25 cellular contexts compared by ENCODE assay signal in the genomic region with DNA sequence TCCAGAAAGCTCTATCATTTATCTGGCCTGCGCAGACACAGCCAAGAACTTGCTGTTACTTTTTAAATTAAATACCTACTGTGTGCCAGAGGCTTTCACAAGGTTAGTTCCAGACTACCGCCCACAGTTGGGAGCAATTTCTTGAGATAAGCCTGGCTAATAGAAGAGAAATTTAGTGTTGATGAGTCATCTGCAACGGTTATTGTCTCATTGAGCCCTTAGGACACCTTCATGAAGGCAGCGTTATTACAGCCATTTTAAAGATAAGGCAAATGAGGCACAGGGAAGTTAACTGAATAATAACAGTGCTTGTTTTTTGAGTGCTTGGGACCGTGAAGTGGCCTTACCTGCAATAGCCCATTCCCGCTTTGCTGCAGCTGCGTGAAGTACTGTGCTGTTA.
DNase-seq lines count a peak whose midpoint lies in the region; ATAC-seq, FAIRE-seq and TF ChIP-seq lines count a peak whose summit lies in the region.
"Had no signal": no experiment of that assay in that cellular context is flagged by ENCODE, and none has a peak within 500 bp of the region (broad histone marks: within the 10 kb centered on the region; RNA-seq: fewer than 3 reads in every experiment).

No MANE protein-coding gene starts in this region.

- H2BK5ac ChIP-seq in trophoblast cell (ENCODE audit: low read depth, low read length, poor library complexity) = no peak overlapping the region

- no peaks in the 10 kb centered on the region for H3K79me2 ChIP-seq in K562 (ENCODE audit: control insufficient read depth, insufficient read depth, low read length)
- H3K79me2 ChIP-seq in trophoblast cell (ENCODE audit: control insufficient read depth, insufficient read depth, low read length, poor library complexity) = no peaks in the 10 kb centered on the region

- H2BK12ac ChIP-seq in trophoblast cell (ENCODE audit: low read length) = no peak overlapping the region

- H4K8ac ChIP-seq in trophoblast cell (ENCODE audit: low read depth, low read length) = no peak overlapping the region

- no peak overlapping the region for H2AK5ac ChIP-seq in trophoblast cell (ENCODE audit: low read length)

- POLR2A ChIA-PET in K562 (lab: Yijun Ruan, JAX) = no interaction called here

- H4K91ac ChIP-seq in trophoblast cell (ENCODE audit: low read depth, low read length) = no peak overlapping the region

- H3K4ac ChIP-seq in trophoblast cell (ENCODE audit: low read depth, low read length) = no peak overlapping the region

- no TSS peak for BruUV-seq in K562 (replicated peaks; lab: Mats Ljungman, UMichigan)

- peaks cover 6% of the 10 kb centered on the region for H3K79me1 ChIP-seq in trophoblast cell (ENCODE audit: low read length)

- peaks cover 5% of the 10 kb centered on the region for H3K9me1 ChIP-seq in K562 (ENCODE audit: control insufficient read depth, insufficient read depth, low read length)

- H3K9me3 ChIP-seq in BLaER1 (no peaks in the 10 kb centered on the region), K562 (replicated peaks; ENCODE audit: control insufficient read depth, insufficient read depth, low read depth, low read length) (no peaks in the 10 kb centered on the region), trophoblast cell (ENCODE audit: insufficient read depth, low read depth, low read length) (peaks cover 1% of the 10 kb centered on the region)

- no peak overlapping the region for H3K27ac ChIP-seq in BLaER1
- H3K27ac ChIP-seq in K562 (ENCODE audit: extremely low read depth, low read depth, low read length) = no peak overlapping the region
- H3K27ac ChIP-seq in trophoblast cell (ENCODE audit: low read depth, low read length) = no peak overlapping the region
- H3K27ac ChIP-seq: C4-2B, SK-N-MC had no signal

- no peak for ATAC-seq in K562
- no peak for ATAC-seq in GM18867 (IDR thresholded peaks at IDR 0.05; ENCODE audit: unreplicated experiment)
- ATAC-seq: HepG2, Panc1 had no signal

- no peak for FAIRE-seq in K562 (lab: Jason Lieb, UNC)
- FAIRE-seq: GM18507, HepG2 had no signal

- H2BK120ac ChIP-seq in trophoblast cell (ENCODE audit: insufficient read depth, low read length, poor library complexity) = no peak overlapping the region

- intact Hi-C loops in K562 (cut with micrococcal nuclease) = no loop called here
- intact Hi-C loops in posterior cingulate gyrus (cut with DNase I) = no loop called here

- H3K9ac ChIP-seq in BLaER1 = no peak overlapping the region
- no peak overlapping the region for H3K9ac ChIP-seq in K562 (ENCODE audit: insufficient read depth in 1 of 2, low read depth in 2 of 2, low read length in 2 of 2)
- H3K9ac ChIP-seq in trophoblast cell (ENCODE audit: low read length) = no peak overlapping the region

- H3K4me2 ChIP-seq in BLaER1 (peak overlapping the region; percentile 44; the same call in 1 of the 2 replicates), K562 (ENCODE audit: insufficient read depth, low read length) (no peak overlapping the region), trophoblast cell (ENCODE audit: low read length) (no peak overlapping the region)

- TF ChIP-seq EP300 in K562 (IDR thresholded peaks at IDR 0.05; ENCODE audit: low read length) = no peak

- DNase-seq in M059J (ENCODE audit: low read depth) (peak; percentile 35), K562 (ENCODE audit: extremely low read depth in 1 of 4, low spot score in 3 of 4) (no peak), trophoblast cell (peak; percentile 22 to 74), posterior cingulate gyrus (no peak)
- no peak for DNase-seq in NK-92 treated with Interleukin-12 subunit alpha and Interleukin-12 subunit beta, amount 100 ng/mL, for 24 hours (lab: John Stamatoyannopoulos, UW)
- DNase-seq: CD8-positive, alpha-beta memory T cell; DMS153; DND-41; GOT3; HCEC 1CT; NCI-H1048; NCI-H1417; NCI-H1694; NCI-H2029 treated with DMSO at 0.1 percent for 48 hours; NCI-H446 treated with DMSO at 0.1 percent for 48 hours; NCI-H526; NCI-H82; SIG-M5 had no signal

- H3K23ac ChIP-seq in trophoblast cell (ENCODE audit: low read length) = no peak overlapping the region

- TF ChIP-seq CTCF in K562 (IDR thresholded peaks at IDR 0.05 in 2 of 3, conservative IDR thresholded peaks at IDR 0.05 in 1 of 3; ENCODE audit: insufficient read depth in 2 of 3, low read depth in 1 of 3, low read length in 3 of 3) = no peak

- no peak for TF ChIP-seq POLR2A in K562 (conservative IDR thresholded peaks at IDR 0.05)

- CTCF ChIA-PET in K562 (lab: Yijun Ruan, JAX; ENCODE audit: low intra/inter-chr PET ratio) = no interaction called here

- H3K36me3 ChIP-seq in BLaER1 = no peaks in the 10 kb centered on the region
- H3K36me3 ChIP-seq in K562 (ENCODE audit: control insufficient read depth, insufficient read depth, low read length) = no peaks in the 10 kb centered on the region
- H3K36me3 ChIP-seq in trophoblast cell (ENCODE audit: control insufficient read depth in 1 of 2, insufficient read depth in 2 of 2, low read length in 2 of 2) = no peaks in the 10 kb centered on the region

- H2AFZ ChIP-seq in K562 (ENCODE audit: low read depth, low read length) (no peak overlapping the region), trophoblast cell (ENCODE audit: insufficient read depth, low read length, poor library complexity) (no peak overlapping the region)

- H3K4me3 ChIP-seq in BLaER1 (no peak overlapping the region), K562 (no peak overlapping the region), trophoblast cell (ENCODE audit: low read depth, low read length) (no peak overlapping the region)
- H3K4me3 ChIP-seq: SK-N-MC had no signal

- no peak overlapping the region for H3K18ac ChIP-seq in trophoblast cell (ENCODE audit: low read length)

- no peak overlapping the region for H4K12ac ChIP-seq in trophoblast cell (ENCODE audit: low read depth, low read length)

- H3K4me1 ChIP-seq in BLaER1 (peaks cover 12% of the 10 kb centered on the region), K562 (replicated peaks in 1 of 2; ENCODE audit: control insufficient read depth in 2 of 2, insufficient read depth in 2 of 2, low read length in 2 of 2) (no peaks in the 10 kb centered on the region), trophoblast cell (ENCODE audit: control insufficient read depth in 1 of 2, insufficient read depth in 2 of 2, low read length in 2 of 2) (peaks cover 9 to 16% of the 10 kb centered on the region in 2 experiments)

- in situ Hi-C loops in K562 (cut with MboI) = no loop called here

- no peaks in the 10 kb centered on the region for H3K27me3 ChIP-seq in BLaER1
- H3K27me3 ChIP-seq in K562 (ENCODE audit: control insufficient read depth in 2 of 2, insufficient read depth in 2 of 2, low read length in 2 of 2) = peaks cover 10 to 34% of the 10 kb centered on the region in 2 experiments; a peak in 4 of 5 replicates
- no peaks in the 10 kb centered on the region for H3K27me3 ChIP-seq in trophoblast cell (ENCODE audit: insufficient read depth, low read length)

- H4K20me1 ChIP-seq in BLaER1 (no peaks in the 10 kb centered on the region), K562 (replicated peaks; ENCODE audit: control insufficient read depth, insufficient read depth, low read length) (no peaks in the 10 kb centered on the region)

- TF ChIP-seq RAD21 in K562 (CRISPR knock-in tag; conservative IDR thresholded peaks at IDR 0.05 in 1 of 2, IDR thresholded peaks at IDR 0.05 in 1 of 2) = no peak

- 2% methylated on average over 7 of the region's 7 CpGs for WGBS in K562 (ENCODE audit: insufficient coverage, low coverage, missing lambda C conversion rate)
- no CpG with 5 or more reads among the region's 7 CpGs for WGBS in trophoblast cell (ENCODE audit: extremely low coverage, insufficient coverage, insufficient read length)

- H3K14ac ChIP-seq in trophoblast cell (ENCODE audit: low read length) = no peak overlapping the region

TF ChIP-seq in K562, 482 proteins besides CTCF, POLR2A, EP300 and RAD21 (continues in another document):
- TF ChIP-seq, protein P1, sequence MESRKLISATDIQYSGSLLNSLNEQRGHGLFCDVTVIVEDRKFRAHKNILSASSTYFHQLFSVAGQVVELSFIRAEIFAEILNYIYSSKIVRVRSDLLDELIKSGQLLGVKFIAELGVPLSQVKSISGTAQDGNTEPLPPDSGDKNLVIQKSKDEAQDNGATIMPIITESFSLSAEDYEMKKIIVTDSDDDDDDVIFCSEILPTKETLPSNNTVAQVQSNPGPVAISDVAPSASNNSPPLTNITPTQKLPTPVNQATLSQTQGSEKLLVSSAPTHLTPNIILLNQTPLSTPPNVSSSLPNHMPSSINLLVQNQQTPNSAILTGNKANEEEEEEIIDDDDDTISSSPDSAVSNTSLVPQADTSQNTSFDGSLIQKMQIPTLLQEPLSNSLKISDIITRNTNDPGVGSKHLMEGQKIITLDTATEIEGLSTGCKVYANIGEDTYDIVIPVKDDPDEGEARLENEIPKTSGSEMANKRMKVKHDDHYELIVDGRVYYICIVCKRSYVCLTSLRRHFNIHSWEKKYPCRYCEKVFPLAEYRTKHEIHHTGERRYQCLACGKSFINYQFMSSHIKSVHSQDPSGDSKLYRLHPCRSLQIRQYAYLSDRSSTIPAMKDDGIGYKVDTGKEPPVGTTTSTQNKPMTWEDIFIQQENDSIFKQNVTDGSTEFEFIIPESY (CRISPR knock-in tag; IDR thresholded peaks at IDR 0.05) = no peak
- TF ChIP-seq, protein P2, sequence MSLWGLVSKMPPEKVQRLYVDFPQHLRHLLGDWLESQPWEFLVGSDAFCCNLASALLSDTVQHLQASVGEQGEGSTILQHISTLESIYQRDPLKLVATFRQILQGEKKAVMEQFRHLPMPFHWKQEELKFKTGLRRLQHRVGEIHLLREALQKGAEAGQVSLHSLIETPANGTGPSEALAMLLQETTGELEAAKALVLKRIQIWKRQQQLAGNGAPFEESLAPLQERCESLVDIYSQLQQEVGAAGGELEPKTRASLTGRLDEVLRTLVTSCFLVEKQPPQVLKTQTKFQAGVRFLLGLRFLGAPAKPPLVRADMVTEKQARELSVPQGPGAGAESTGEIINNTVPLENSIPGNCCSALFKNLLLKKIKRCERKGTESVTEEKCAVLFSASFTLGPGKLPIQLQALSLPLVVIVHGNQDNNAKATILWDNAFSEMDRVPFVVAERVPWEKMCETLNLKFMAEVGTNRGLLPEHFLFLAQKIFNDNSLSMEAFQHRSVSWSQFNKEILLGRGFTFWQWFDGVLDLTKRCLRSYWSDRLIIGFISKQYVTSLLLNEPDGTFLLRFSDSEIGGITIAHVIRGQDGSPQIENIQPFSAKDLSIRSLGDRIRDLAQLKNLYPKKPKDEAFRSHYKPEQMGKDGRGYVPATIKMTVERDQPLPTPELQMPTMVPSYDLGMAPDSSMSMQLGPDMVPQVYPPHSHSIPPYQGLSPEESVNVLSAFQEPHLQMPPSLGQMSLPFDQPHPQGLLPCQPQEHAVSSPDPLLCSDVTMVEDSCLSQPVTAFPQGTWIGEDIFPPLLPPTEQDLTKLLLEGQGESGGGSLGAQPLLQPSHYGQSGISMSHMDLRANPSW (CRISPR knock-in tag; IDR thresholded peaks at IDR 0.05) = no peak
- TF ChIP-seq ZFP36 (IDR thresholded peaks at IDR 0.05; ENCODE audit: low read depth, low read length, partially characterized antibody) (no peak), FOSL1 (tag; conservative IDR thresholded peaks at IDR 0.05) (0 out of 2 replicates have a peak, but pooled peaks have one; percentile 17)

Comparison
In these comparisons a context has a peak if more than half of its experiments do, and no peak if none do; other contexts are left out.
1. DNase-seq: peak in M059J (single experiment) and trophoblast cell (2 of 2); none in K562 (0 of 4), posterior cingulate gyrus (0 of 10) and NK-92 treated with Interleukin-12 subunit alpha and Interleukin-12 subunit beta, amount 100 ng/mL, for 24 hours (single experiment).